Comparison of ENCODE assay signal across 1 cellular context in the genomic region with DNA sequence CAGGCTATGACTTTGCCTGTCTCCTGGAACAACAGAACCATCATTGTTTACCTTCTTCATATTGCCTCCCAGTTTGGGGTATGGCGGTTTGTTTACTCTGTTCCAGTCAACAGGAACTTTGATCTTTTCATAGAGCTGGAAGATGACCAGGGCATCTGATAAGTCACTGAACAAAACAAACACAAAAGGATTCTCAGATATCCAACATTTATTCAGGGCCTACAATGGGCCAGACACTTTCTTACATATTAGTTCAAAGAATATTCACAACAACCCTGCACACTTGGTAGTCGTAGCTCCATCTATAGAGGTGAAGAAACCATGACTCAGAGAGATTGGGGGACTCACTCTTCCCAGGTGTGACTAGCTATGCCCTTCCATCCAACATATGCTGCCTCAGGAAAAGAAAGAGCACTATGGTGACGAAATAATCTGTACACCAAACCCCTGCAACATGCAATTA.
TF ChIP-seq lines count a peak whose summit lies in the region.

No MANE protein-coding gene starts in this region.

TF ChIP-seq in HepG2, 621 proteins besides CTCF, POLR2A, EP300 and RAD21 (continued from another document and continues in another):
- peak; percentile 18 for TF ChIP-seq XRCC5 (optimal IDR thresholded peaks at IDR 0.05; ENCODE audit: low read length)
- TF ChIP-seq SALL1 (CRISPR knock-in tag; IDR thresholded peaks at IDR 0.05): peak; percentile 91; the same call in 1 of the 2 replicates
- peak; percentile 35 for TF ChIP-seq YY1 (IDR thresholded peaks at IDR 0.05; ENCODE audit: insufficient read depth, insufficient replicate concordance, low read depth, low read length)
- 0 out of 4 replicates have a peak, but pooled peaks of 1 of the 2 experiments have one; percentile 2 for TF ChIP-seq MAFK (conservative IDR thresholded peaks at IDR 0.05 in 1 of 2, IDR thresholded peaks at IDR 0.05 in 1 of 2; ENCODE audit: low read length in 2 of 2)
- no peak for TF ChIP-seq MED13 (CRISPR knock-in tag; IDR thresholded peaks at IDR 0.05)
- no peak for TF ChIP-seq NR1H2 (CRISPR knock-in tag; IDR thresholded peaks at IDR 0.05; ENCODE audit: borderline replicate concordance, low read depth)
- TF ChIP-seq, protein P1, sequence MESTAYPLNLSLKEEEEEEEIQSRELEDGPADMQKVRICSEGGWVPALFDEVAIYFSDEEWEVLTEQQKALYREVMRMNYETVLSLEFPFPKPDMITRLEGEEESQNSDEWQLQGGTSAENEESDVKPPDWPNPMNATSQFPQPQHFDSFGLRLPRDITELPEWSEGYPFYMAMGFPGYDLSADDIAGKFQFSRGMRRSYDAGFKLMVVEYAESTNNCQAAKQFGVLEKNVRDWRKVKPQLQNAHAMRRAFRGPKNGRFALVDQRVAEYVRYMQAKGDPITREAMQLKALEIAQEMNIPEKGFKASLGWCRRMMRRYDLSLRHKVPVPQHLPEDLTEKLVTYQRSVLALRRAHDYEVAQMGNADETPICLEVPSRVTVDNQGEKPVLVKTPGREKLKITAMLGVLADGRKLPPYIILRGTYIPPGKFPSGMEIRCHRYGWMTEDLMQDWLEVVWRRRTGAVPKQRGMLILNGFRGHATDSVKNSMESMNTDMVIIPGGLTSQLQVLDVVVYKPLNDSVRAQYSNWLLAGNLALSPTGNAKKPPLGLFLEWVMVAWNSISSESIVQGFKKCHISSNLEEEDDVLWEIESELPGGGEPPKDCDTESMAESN (CRISPR knock-in tag; conservative IDR thresholded peaks at IDR 0.05): peak; percentile 83
- TF ChIP-seq BRD4 (CRISPR knock-in tag; IDR thresholded peaks at IDR 0.05): no peak
- TF ChIP-seq RELA (CRISPR knock-in tag; IDR thresholded peaks at IDR 0.05): no peak
- TF ChIP-seq, protein P2, sequence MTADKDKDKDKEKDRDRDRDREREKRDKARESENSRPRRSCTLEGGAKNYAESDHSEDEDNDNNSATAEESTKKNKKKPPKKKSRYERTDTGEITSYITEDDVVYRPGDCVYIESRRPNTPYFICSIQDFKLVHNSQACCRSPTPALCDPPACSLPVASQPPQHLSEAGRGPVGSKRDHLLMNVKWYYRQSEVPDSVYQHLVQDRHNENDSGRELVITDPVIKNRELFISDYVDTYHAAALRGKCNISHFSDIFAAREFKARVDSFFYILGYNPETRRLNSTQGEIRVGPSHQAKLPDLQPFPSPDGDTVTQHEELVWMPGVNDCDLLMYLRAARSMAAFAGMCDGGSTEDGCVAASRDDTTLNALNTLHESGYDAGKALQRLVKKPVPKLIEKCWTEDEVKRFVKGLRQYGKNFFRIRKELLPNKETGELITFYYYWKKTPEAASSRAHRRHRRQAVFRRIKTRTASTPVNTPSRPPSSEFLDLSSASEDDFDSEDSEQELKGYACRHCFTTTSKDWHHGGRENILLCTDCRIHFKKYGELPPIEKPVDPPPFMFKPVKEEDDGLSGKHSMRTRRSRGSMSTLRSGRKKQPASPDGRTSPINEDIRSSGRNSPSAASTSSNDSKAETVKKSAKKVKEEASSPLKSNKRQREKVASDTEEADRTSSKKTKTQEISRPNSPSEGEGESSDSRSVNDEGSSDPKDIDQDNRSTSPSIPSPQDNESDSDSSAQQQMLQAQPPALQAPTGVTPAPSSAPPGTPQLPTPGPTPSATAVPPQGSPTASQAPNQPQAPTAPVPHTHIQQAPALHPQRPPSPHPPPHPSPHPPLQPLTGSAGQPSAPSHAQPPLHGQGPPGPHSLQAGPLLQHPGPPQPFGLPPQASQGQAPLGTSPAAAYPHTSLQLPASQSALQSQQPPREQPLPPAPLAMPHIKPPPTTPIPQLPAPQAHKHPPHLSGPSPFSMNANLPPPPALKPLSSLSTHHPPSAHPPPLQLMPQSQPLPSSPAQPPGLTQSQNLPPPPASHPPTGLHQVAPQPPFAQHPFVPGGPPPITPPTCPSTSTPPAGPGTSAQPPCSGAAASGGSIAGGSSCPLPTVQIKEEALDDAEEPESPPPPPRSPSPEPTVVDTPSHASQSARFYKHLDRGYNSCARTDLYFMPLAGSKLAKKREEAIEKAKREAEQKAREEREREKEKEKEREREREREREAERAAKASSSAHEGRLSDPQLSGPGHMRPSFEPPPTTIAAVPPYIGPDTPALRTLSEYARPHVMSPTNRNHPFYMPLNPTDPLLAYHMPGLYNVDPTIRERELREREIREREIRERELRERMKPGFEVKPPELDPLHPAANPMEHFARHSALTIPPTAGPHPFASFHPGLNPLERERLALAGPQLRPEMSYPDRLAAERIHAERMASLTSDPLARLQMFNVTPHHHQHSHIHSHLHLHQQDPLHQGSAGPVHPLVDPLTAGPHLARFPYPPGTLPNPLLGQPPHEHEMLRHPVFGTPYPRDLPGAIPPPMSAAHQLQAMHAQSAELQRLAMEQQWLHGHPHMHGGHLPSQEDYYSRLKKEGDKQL (CRISPR knock-in tag; IDR thresholded peaks at IDR 0.05; ENCODE audit: low read depth): peak; percentile 82
- TF ChIP-seq PHB2 (IDR thresholded peaks at IDR 0.05; ENCODE audit: partially characterized antibody): no peak
- TF ChIP-seq, protein P3, sequence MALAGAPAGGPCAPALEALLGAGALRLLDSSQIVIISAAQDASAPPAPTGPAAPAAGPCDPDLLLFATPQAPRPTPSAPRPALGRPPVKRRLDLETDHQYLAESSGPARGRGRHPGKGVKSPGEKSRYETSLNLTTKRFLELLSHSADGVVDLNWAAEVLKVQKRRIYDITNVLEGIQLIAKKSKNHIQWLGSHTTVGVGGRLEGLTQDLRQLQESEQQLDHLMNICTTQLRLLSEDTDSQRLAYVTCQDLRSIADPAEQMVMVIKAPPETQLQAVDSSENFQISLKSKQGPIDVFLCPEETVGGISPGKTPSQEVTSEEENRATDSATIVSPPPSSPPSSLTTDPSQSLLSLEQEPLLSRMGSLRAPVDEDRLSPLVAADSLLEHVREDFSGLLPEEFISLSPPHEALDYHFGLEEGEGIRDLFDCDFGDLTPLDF (CRISPR knock-in tag; IDR thresholded peaks at IDR 0.05): no peak
- no peak for TF ChIP-seq ZFP62 (CRISPR knock-in tag; IDR thresholded peaks at IDR 0.05)
- TF ChIP-seq ZNF343 (CRISPR knock-in tag; IDR thresholded peaks at IDR 0.05): no peak
- TF ChIP-seq, protein P4, sequence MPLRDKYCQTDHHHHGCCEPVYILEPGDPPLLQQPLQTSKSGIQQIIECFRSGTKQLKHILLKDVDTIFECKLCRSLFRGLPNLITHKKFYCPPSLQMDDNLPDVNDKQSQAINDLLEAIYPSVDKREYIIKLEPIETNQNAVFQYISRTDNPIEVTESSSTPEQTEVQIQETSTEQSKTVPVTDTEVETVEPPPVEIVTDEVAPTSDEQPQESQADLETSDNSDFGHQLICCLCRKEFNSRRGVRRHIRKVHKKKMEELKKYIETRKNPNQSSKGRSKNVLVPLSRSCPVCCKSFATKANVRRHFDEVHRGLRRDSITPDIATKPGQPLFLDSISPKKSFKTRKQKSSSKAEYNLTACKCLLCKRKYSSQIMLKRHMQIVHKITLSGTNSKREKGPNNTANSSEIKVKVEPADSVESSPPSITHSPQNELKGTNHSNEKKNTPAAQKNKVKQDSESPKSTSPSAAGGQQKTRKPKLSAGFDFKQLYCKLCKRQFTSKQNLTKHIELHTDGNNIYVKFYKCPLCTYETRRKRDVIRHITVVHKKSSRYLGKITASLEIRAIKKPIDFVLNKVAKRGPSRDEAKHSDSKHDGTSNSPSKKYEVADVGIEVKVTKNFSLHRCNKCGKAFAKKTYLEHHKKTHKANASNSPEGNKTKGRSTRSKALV (CRISPR knock-in tag; IDR thresholded peaks at IDR 0.05): peak; percentile 80; the same call in 1 of the 2 replicates
- peak; percentile 81 for TF ChIP-seq MED1 (CRISPR knock-in tag; IDR thresholded peaks at IDR 0.05)
- TF ChIP-seq, protein P5, sequence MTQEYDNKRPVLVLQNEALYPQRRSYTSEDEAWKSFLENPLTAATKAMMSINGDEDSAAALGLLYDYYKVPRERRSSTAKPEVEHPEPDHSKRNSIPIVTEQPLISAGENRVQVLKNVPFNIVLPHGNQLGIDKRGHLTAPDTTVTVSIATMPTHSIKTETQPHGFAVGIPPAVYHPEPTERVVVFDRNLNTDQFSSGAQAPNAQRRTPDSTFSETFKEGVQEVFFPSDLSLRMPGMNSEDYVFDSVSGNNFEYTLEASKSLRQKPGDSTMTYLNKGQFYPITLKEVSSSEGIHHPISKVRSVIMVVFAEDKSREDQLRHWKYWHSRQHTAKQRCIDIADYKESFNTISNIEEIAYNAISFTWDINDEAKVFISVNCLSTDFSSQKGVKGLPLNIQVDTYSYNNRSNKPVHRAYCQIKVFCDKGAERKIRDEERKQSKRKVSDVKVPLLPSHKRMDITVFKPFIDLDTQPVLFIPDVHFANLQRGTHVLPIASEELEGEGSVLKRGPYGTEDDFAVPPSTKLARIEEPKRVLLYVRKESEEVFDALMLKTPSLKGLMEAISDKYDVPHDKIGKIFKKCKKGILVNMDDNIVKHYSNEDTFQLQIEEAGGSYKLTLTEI (CRISPR knock-in tag; conservative IDR thresholded peaks at IDR 0.05): no peak
- TF ChIP-seq ZNF234 (CRISPR knock-in tag; conservative IDR thresholded peaks at IDR 0.05): no peak
- TF ChIP-seq, protein P6, sequence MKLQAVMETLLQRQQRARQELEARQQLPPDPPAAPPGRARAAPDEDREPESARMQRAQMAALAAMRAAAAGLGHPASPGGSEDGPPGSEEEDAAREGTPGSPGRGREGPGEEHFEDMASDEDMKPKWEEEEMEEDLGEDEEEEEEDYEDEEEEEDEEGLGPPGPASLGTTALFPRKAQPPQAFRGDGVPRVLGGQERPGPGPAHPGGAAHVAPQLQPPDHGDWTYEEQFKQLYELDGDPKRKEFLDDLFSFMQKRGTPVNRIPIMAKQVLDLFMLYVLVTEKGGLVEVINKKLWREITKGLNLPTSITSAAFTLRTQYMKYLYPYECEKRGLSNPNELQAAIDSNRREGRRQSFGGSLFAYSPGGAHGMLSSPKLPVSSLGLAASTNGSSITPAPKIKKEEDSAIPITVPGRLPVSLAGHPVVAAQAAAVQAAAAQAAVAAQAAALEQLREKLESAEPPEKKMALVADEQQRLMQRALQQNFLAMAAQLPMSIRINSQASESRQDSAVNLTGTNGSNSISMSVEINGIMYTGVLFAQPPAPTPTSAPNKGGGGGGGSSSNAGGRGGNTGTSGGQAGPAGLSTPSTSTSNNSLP (IDR thresholded peaks at IDR 0.05; ENCODE audit: low read depth, low read length): peak; percentile 97
- TF ChIP-seq BCL6 (CRISPR knock-in tag; IDR thresholded peaks at IDR 0.05): peak; percentile 92
- no peak for TF ChIP-seq ZNF253 (CRISPR knock-in tag; IDR thresholded peaks at IDR 0.05; ENCODE audit: borderline replicate concordance)
- no peak for TF ChIP-seq TMF1 (CRISPR knock-in tag; IDR thresholded peaks at IDR 0.05; ENCODE audit: low read depth)
- no peak for TF ChIP-seq ATAD3A (CRISPR knock-in tag; IDR thresholded peaks at IDR 0.05)
- 0 out of 2 replicates have a peak, but pooled peaks have one; percentile 35 for TF ChIP-seq RFX3 (CRISPR knock-in tag; IDR thresholded peaks at IDR 0.05)
- TF ChIP-seq FOXA1 (IDR thresholded peaks at IDR 0.05): peak; percentile 98
- peak; percentile 98 for TF ChIP-seq FOXA1 (CRISPR knock-in tag; IDR thresholded peaks at IDR 0.05)
- peak; percentile 99 for TF ChIP-seq KDM6A (CRISPR knock-in tag; IDR thresholded peaks at IDR 0.05; ENCODE audit: low read depth)
- TF ChIP-seq ZNF136 (CRISPR knock-in tag; IDR thresholded peaks at IDR 0.05; ENCODE audit: low read depth): peak; percentile 53; the same call in 1 of the 2 replicates
- TF ChIP-seq SOX6 (IDR thresholded peaks at IDR 0.05): no peak
- peak; percentile 98 for TF ChIP-seq SOX6 (CRISPR knock-in tag; IDR thresholded peaks at IDR 0.05)
- TF ChIP-seq HNRNPH1 (optimal IDR thresholded peaks at IDR 0.05; ENCODE audit: low read depth, low read length): no peak
- no peak for TF ChIP-seq ZC3H13 (CRISPR knock-in tag; IDR thresholded peaks at IDR 0.05)
- TF ChIP-seq, protein P7, sequence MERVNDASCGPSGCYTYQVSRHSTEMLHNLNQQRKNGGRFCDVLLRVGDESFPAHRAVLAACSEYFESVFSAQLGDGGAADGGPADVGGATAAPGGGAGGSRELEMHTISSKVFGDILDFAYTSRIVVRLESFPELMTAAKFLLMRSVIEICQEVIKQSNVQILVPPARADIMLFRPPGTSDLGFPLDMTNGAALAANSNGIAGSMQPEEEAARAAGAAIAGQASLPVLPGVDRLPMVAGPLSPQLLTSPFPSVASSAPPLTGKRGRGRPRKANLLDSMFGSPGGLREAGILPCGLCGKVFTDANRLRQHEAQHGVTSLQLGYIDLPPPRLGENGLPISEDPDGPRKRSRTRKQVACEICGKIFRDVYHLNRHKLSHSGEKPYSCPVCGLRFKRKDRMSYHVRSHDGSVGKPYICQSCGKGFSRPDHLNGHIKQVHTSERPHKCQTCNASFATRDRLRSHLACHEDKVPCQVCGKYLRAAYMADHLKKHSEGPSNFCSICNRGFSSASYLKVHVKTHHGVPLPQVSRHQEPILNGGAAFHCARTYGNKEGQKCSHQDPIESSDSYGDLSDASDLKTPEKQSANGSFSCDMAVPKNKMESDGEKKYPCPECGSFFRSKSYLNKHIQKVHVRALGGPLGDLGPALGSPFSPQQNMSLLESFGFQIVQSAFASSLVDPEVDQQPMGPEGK (CRISPR knock-in tag; IDR thresholded peaks at IDR 0.05): peak; percentile 47
- TF ChIP-seq ZBTB1 (CRISPR knock-in tag; IDR thresholded peaks at IDR 0.05; ENCODE audit: borderline replicate concordance): no peak
- TF ChIP-seq, protein P8, sequence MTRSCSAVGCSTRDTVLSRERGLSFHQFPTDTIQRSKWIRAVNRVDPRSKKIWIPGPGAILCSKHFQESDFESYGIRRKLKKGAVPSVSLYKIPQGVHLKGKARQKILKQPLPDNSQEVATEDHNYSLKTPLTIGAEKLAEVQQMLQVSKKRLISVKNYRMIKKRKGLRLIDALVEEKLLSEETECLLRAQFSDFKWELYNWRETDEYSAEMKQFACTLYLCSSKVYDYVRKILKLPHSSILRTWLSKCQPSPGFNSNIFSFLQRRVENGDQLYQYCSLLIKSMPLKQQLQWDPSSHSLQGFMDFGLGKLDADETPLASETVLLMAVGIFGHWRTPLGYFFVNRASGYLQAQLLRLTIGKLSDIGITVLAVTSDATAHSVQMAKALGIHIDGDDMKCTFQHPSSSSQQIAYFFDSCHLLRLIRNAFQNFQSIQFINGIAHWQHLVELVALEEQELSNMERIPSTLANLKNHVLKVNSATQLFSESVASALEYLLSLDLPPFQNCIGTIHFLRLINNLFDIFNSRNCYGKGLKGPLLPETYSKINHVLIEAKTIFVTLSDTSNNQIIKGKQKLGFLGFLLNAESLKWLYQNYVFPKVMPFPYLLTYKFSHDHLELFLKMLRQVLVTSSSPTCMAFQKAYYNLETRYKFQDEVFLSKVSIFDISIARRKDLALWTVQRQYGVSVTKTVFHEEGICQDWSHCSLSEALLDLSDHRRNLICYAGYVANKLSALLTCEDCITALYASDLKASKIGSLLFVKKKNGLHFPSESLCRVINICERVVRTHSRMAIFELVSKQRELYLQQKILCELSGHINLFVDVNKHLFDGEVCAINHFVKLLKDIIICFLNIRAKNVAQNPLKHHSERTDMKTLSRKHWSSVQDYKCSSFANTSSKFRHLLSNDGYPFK (CRISPR knock-in tag; IDR thresholded peaks at IDR 0.05; ENCODE audit: borderline replicate concordance): no peak
- TF ChIP-seq ASH2L (IDR thresholded peaks at IDR 0.05; ENCODE audit: insufficient read length, low read depth, low read length): peak; percentile 98
- TF ChIP-seq RXRA (CRISPR knock-in tag; IDR thresholded peaks at IDR 0.05): peak; percentile 62; the same call in 1 of the 2 replicates
- no peak for TF ChIP-seq HNRNPLL (IDR thresholded peaks at IDR 0.05; ENCODE audit: low read depth, low read length, poor library complexity, severe bottlenecking)
- TF ChIP-seq CC2D1A (CRISPR knock-in tag; IDR thresholded peaks at IDR 0.05): no peak
- TF ChIP-seq HOXA5 (CRISPR knock-in tag; IDR thresholded peaks at IDR 0.05): peak; percentile 81; the same call in 1 of the 2 replicates
- TF ChIP-seq TEAD3 (CRISPR knock-in tag; optimal IDR thresholded peaks at IDR 0.05; ENCODE audit: borderline replicate concordance): peak; percentile 89
- TF ChIP-seq ZNF652 (CRISPR knock-in tag; IDR thresholded peaks at IDR 0.05; ENCODE audit: borderline replicate concordance, low read depth): 0 out of 2 replicates have a peak, but pooled peaks have one; percentile 27
- no peak for TF ChIP-seq ZNF484 (CRISPR knock-in tag; IDR thresholded peaks at IDR 0.05; ENCODE audit: borderline replicate concordance, low read depth)
